In the genomic region with DNA sequence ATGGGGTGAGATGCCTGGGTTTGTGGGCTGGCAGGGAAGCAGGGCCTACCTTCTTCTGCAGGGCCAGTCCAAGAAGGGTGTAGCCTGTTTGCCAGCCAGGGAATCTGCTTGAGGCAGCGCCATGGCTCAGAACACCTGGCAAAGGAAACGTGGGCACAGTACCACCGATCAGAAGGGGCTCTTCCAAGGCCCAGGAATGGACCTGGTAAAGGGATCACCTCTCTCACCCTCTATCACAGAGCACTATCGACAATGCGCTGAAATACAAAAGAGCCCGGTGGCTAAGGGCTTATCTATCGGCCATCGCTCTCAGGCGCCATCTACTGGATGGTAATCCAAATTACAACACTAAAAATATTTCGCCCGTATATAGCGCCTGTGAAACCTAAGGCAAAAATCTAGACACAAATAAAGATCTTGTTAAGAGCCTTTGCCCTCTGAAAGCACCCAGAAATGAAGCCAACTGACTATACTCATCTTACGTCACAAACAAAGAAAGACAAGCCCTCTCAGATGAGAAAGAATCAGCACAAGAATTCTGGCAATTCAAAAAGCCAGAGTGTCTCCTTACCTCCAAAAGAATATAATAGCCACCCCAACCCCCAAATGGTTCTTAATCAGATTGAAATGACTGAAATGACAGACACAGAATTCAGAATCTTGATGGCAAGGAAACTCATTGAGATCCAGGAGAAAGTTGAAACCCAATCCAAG, we compare ENCODE assay signal across 8 cellular contexts.
A peak's percentile ranks its signal among the peaks of the same experiment; 100 is the strongest.
DNase-seq lines count a peak whose midpoint lies in the region; ATAC-seq, FAIRE-seq and TF ChIP-seq lines count a peak whose summit lies in the region.

No MANE protein-coding gene starts in this region.

- ATAC-seq in heart left ventricle (no peak), HG03439 (IDR thresholded peaks at IDR 0.05; ENCODE audit: unreplicated experiment) (peak; percentile 75), esophagus mucosa (peak; percentile 31), GM18868 (IDR thresholded peaks at IDR 0.05; ENCODE audit: unreplicated experiment) (no peak)

- H3K4me1 ChIP-seq in heart left ventricle (no peaks in the 10 kb centered on the region), small intestine (ENCODE audit: control insufficient read depth in 2 of 2, insufficient read depth in 1 of 2, low read depth in 1 of 2, low read length in 1 of 2) (no peaks in the 10 kb centered on the region)

- no peaks in the 10 kb centered on the region for H3K36me3 ChIP-seq in heart left ventricle
- H3K36me3 ChIP-seq in small intestine (ENCODE audit: control insufficient read depth in 2 of 2, insufficient read depth in 2 of 2, low read length in 2 of 2): no peaks in the 10 kb centered on the region

- H3K27me3 ChIP-seq in heart left ventricle: no peaks in the 10 kb centered on the region
- H3K27me3 ChIP-seq in small intestine (ENCODE audit: control insufficient read depth in 2 of 2, insufficient read depth in 2 of 2, low read length in 2 of 2): no peaks in the 10 kb centered on the region

- FAIRE-seq in small intestine (lab: Jason Lieb, UNC): no peak

- peaks cover 0 to 25% (median 10%) of the 10 kb centered on the region in 12 donors for H3K9me3 ChIP-seq in heart left ventricle
- no peaks in the 10 kb centered on the region for H3K9me3 ChIP-seq in small intestine (ENCODE audit: control insufficient read depth, low read depth)

- H3K4me3 ChIP-seq in heart left ventricle (no peak overlapping the region), small intestine (ENCODE audit: low read depth in 1 of 2, low read length in 2 of 2) (no peak overlapping the region)

- no peak overlapping the region for H3K27ac ChIP-seq in heart left ventricle
- H3K27ac ChIP-seq in small intestine (ENCODE audit: low read depth in 1 of 2, low read length in 1 of 2): no peak overlapping the region

- intact Hi-C loops in heart left ventricle (cut with DNase I): loop anchor here in 6 of 10 donors (1.0 to 10.0 kb wide), 3 partner anchors 190 to 197 kb away; no protein-coding TSS in a partner anchor
- intact Hi-C loops in cardiac septum (cut with DNase I): no loop called here

- peak in 1 of 5 donors; percentile 37 for DNase-seq in heart left ventricle
- DNase-seq in cardiac septum (ENCODE audit: low spot score): no peak
- peak; percentile 6 for DNase-seq in T-helper 9 cell
- DNase-seq in small intestine: peak; percentile 47
- DNase-seq in NCI-H2107 treated with DMSO at 0.1 percent for 48 hours (lab: John Stamatoyannopoulos, UW; ENCODE audit: unreplicated experiment): no peak

- TF ChIP-seq CTCF in heart left ventricle (IDR thresholded peaks at IDR 0.05): peak in 11 of 12 donors; percentile 25 to 57 (median 44)

- TF ChIP-seq POLR2A in heart left ventricle (IDR thresholded peaks at IDR 0.05): no peak

- WGBS in heart left ventricle, 4 donors: 40 to 54% (median 42%) methylated on average over 11 to 13 of the region's 13 CpGs
- 24 to 46% (median 41%) methylated on average over 13 of the region's 13 CpGs for WGBS in small intestine, 3 donors

Comparison
In these comparisons a context has a peak if more than half of its experiments do, and no peak if none do; other contexts are left out.
1. ATAC-seq: peak in HG03439 (single experiment) and esophagus mucosa (single experiment); none in heart left ventricle (0 of 4) and GM18868 (single experiment).
2. DNase-seq: peak in T-helper 9 cell (single experiment) and small intestine (single experiment); none in cardiac septum (single experiment) and NCI-H2107 treated with DMSO at 0.1 percent for 48 hours (single experiment).